ENCODE assay signal across 20 cellular contexts in the genomic region with DNA sequence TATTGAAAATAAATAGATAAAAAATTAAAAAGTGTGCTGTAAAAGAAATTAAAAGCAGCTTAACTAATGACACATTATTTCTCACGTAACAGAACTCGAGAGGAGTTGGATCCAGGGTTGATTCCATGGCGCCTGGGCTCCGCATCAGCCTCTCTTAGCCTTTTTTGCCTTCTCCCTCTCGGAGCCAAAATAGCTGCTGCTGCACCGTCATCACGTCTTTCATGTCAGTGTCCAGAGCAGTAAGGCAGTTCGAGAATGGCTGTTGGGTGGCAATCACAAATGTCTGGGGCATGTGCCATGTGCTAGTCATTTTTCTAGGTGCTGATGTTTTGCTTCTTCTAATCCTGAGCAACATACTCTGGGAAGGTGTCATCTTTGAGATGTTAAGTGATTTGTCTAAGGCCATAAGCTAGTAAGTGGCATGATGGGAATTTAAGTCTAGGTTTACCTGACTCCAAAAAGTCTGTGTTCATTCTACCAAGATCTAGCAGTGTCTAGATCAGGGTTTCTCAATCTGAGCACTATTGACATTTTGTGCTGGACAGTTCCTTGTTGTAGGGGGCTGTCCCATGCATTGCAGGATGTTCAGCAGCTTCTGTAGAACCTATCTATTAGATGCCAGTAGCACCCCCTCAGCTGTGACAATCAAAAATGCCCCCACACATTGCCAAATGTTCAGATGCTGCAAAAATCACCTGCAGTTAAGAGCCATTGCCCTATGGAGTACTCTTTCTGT.
DNase-seq lines count a peak whose midpoint lies in the region; ATAC-seq, FAIRE-seq and TF ChIP-seq lines count a peak whose summit lies in the region.
"Had no signal": no experiment of that assay in that cellular context is flagged by ENCODE, and none has a peak within 500 bp of the region (broad histone marks: within the 10 kb centered on the region; RNA-seq: fewer than 3 reads in every experiment).

No MANE protein-coding gene starts in this region.

- no peaks in the 10 kb centered on the region for H4K20me1 ChIP-seq in GM23338 (replicated peaks; ENCODE audit: insufficient read depth)
- H4K20me1 ChIP-seq in IMR-90 (ENCODE audit: insufficient read depth, low read length), result no peaks in the 10 kb centered on the region
- no peaks in the 10 kb centered on the region for H4K20me1 ChIP-seq in K562 (replicated peaks; ENCODE audit: control insufficient read depth, insufficient read depth, low read length)

- H3K27me3 ChIP-seq in GM23338 (ENCODE audit: insufficient read depth) (no peaks in the 10 kb centered on the region), IMR-90 (ENCODE audit: control insufficient read depth, insufficient read depth, low read length) (no peaks in the 10 kb centered on the region), K562 (ENCODE audit: control insufficient read depth in 2 of 2, insufficient read depth in 2 of 2, low read length in 2 of 2) (no peaks in the 10 kb centered on the region; a peak in 1 of 5 replicates)

- H3K9me1 ChIP-seq in IMR-90 (ENCODE audit: insufficient read depth, low read length) (no peaks in the 10 kb centered on the region), K562 (ENCODE audit: control insufficient read depth, insufficient read depth, low read length) (no peaks in the 10 kb centered on the region)

- H3K4me3 Mint-ChIP-seq in GM23338, result no peak overlapping the region
- H3K4me3 Mint-ChIP-seq: CD4-positive, alpha-beta T cell; IgD-negative memory B cell had no signal

- no peaks in the 10 kb centered on the region for H3K9me2 ChIP-seq in GM23338 (ENCODE audit: insufficient read depth)

- no peak overlapping the region for H4K5ac ChIP-seq in IMR-90 (ENCODE audit: low read depth, low read length)

- CTCF ChIA-PET in IMR-90 (lab: Yijun Ruan, JAX) (no interaction called here), K562 (lab: Yijun Ruan, JAX; ENCODE audit: low intra/inter-chr PET ratio) (no interaction called here)

- no peak overlapping the region for H2BK15ac ChIP-seq in IMR-90 (ENCODE audit: low read depth, low read length)

- no peak overlapping the region for H2BK5ac ChIP-seq in IMR-90 (ENCODE audit: low read depth, low read length, poor library complexity, severe bottlenecking)

- no peak overlapping the region for H3K14ac ChIP-seq in IMR-90 (replicated peaks; ENCODE audit: low read depth, low read length)

- peak overlapping the region; percentile 42 for H2AK9ac ChIP-seq in IMR-90 (replicated peaks; ENCODE audit: low read depth, low read length, poor library complexity)

- no peak for TF ChIP-seq EP300 in K562 (IDR thresholded peaks at IDR 0.05; ENCODE audit: low read length)

- H2BK20ac ChIP-seq in IMR-90 (ENCODE audit: low read depth, low read length), result no peak overlapping the region

- intact Hi-C loops in IMR-90 (cut with micrococcal nuclease), result no loop called here
- intact Hi-C loops in K562 (cut with micrococcal nuclease), result no loop called here
- intact Hi-C loops in sciatic nerve (cut with DNase I), result no loop called here

- no peaks in the 10 kb centered on the region for H3K79me1 ChIP-seq in IMR-90 (ENCODE audit: low read depth in 1 of 2, low read length in 2 of 2)

- DNase-seq in GM23338 (ENCODE audit: low spot score) (no peak), IMR-90 (no peak), K562 (ENCODE audit: extremely low read depth in 1 of 4, low spot score in 3 of 4) (no peak), sciatic nerve (ENCODE audit: low spot score) (no peak), mesenteric fat pad (ENCODE audit: low spot score) (no peak), SIG-M5 (lab: John Stamatoyannopoulos, UW) (no peak)
- DNase-seq: AML-193; CD4-positive, alpha-beta T cell; DMS153; DMS79; GDM1; GM23248; H7 had no signal

- no peak overlapping the region for H3K18ac ChIP-seq in IMR-90 (ENCODE audit: low read depth, low read length)

- dilution Hi-C loops in IMR-90 (cut with HindIII; ENCODE audit: low sequenced_read_pairs, unreplicated experiment), result no loop called here

- H2AFZ ChIP-seq in GM23338 (no peak overlapping the region), IMR-90 (replicated peaks; ENCODE audit: low read length, poor library complexity) (no peak overlapping the region), K562 (ENCODE audit: low read depth, low read length) (no peak overlapping the region)
- H2AFZ ChIP-seq: GM23248 had no signal

- ATAC-seq in GM23338 (no peak), IMR-90 (ENCODE audit: low read depth) (no peak), K562 (no peak), sciatic nerve (no peak)

- H3K9me3 ChIP-seq in IMR-90 (ENCODE audit: control insufficient read depth, insufficient read depth, low read length) (peaks cover 4% of the 10 kb centered on the region; the same call in 1 of the 2 replicates), K562 (replicated peaks; ENCODE audit: control insufficient read depth, insufficient read depth, low read depth, low read length) (no peaks in the 10 kb centered on the region)

- no peak overlapping the region for H3K9ac ChIP-seq in IMR-90 (ENCODE audit: low read depth, low read length)
- no peak overlapping the region for H3K9ac ChIP-seq in K562 (ENCODE audit: insufficient read depth in 1 of 2, low read depth in 2 of 2, low read length in 2 of 2)
- H3K9ac ChIP-seq: GM23248, KMS-11 had no signal

- H3K27ac ChIP-seq in GM23338 (ENCODE audit: low read depth) (no peak overlapping the region), IMR-90 (ENCODE audit: insufficient read depth, low read length) (no peak overlapping the region), K562 (ENCODE audit: extremely low read depth, low read depth, low read length) (no peak overlapping the region)
- H3K27ac ChIP-seq: C4-2B, GM23248, HL-60, KMS-11 had no signal

- TF ChIP-seq POLR2A in IMR-90 (IDR thresholded peaks at IDR 0.05; ENCODE audit: low read depth, low read length) (no peak), K562 (conservative IDR thresholded peaks at IDR 0.05) (no peak)

- no peaks in the 10 kb centered on the region for H3K9me3 Mint-ChIP-seq in GM23338

- no peak overlapping the region for H2AK5ac ChIP-seq in IMR-90 (ENCODE audit: low read depth, low read length)

- H3K27me3 Mint-ChIP-seq in GM23338 (ENCODE audit: insufficient read depth, low read depth, poor library complexity), result peaks cover 2% of the 10 kb centered on the region
- H3K27me3 Mint-ChIP-seq: CD4-positive, alpha-beta T cell had no signal

- no peak overlapping the region for H4K91ac ChIP-seq in IMR-90 (ENCODE audit: insufficient read depth, low read depth, low read length)

- WGBS in IMR-90 (ENCODE audit: extremely low coverage in 2 of 2, insufficient read length in 1 of 2), 2 experiments, result 50% methylated on average over 2 of the region's 8 CpGs; no CpG with 5 or more reads in 1 of the 2 experiments
- 0% methylated on average over 8 of the region's 8 CpGs for WGBS in K562 (ENCODE audit: insufficient coverage, low coverage, missing lambda C conversion rate)

- H3K4me1 Mint-ChIP-seq in GM23338, result peaks cover 21% of the 10 kb centered on the region
- H3K4me1 Mint-ChIP-seq: IgD-negative memory B cell had no signal

- no peak overlapping the region for H3K27ac Mint-ChIP-seq in GM23338
- H3K27ac Mint-ChIP-seq: CD4-positive, alpha-beta T cell had no signal

- H3K36me3 ChIP-seq in GM23338 (ENCODE audit: insufficient read depth), result no peaks in the 10 kb centered on the region
- no peaks in the 10 kb centered on the region for H3K36me3 ChIP-seq in IMR-90 (ENCODE audit: control insufficient read depth, insufficient read depth, low read length)
- H3K36me3 ChIP-seq in K562 (ENCODE audit: control insufficient read depth, insufficient read depth, low read length), result no peaks in the 10 kb centered on the region

- in situ Hi-C loops in IMR-90 (cut with MboI; ENCODE audit: low sequenced_read_pairs) (no loop called here), K562 (cut with MboI) (no loop called here)

- H3K79me2 ChIP-seq in GM23338 (replicated peaks; ENCODE audit: insufficient read depth) (no peaks in the 10 kb centered on the region), K562 (ENCODE audit: control insufficient read depth, insufficient read depth, low read length) (no peaks in the 10 kb centered on the region)

- no peak overlapping the region for H3K23ac ChIP-seq in IMR-90 (ENCODE audit: low read depth, low read length)

- H3K4ac ChIP-seq in IMR-90 (ENCODE audit: low read depth, low read length), result no peak overlapping the region

- H3K4me1 ChIP-seq in GM23338 (ENCODE audit: insufficient read depth) (no peaks in the 10 kb centered on the region; the same call in 1 of the 2 replicates), IMR-90 (ENCODE audit: control insufficient read depth, insufficient read depth, low read length) (no peaks in the 10 kb centered on the region), K562 (replicated peaks in 1 of 2; ENCODE audit: control insufficient read depth in 2 of 2, insufficient read depth in 2 of 2, low read length in 2 of 2) (no peaks in the 10 kb centered on the region)

- POLR2A ChIA-PET in IMR-90 (lab: Charles Lee; ENCODE audit: unreplicated experiment) (no interaction called here), K562 (lab: Yijun Ruan, JAX) (no interaction called here)

- no peak overlapping the region for H4K8ac ChIP-seq in IMR-90 (ENCODE audit: low read depth in 2 of 2, low read length in 2 of 2)

- H3K4me3 ChIP-seq in GM23338 (no peak overlapping the region), IMR-90 (ENCODE audit: insufficient read depth, low read depth, low read length) (no peak overlapping the region), K562 (no peak overlapping the region)
- H3K4me3 ChIP-seq: GM23248 had no signal

- FAIRE-seq in K562 (lab: Jason Lieb, UNC), result no peak
- FAIRE-seq: A204.1, GM12892, GM18507 had no signal

- H3K4me2 ChIP-seq in GM23338, result no peak overlapping the region
- no peak overlapping the region for H3K4me2 ChIP-seq in IMR-90 (ENCODE audit: low read depth, low read length)
- H3K4me2 ChIP-seq in K562 (ENCODE audit: insufficient read depth, low read length), result no peak overlapping the region
- H3K4me2 ChIP-seq: KMS-11 had no signal

- no peak overlapping the region for H3K56ac ChIP-seq in IMR-90 (ENCODE audit: extremely low read depth, insufficient read depth, low read length)

- H3F3A ChIP-seq in GM23338 (replicated peaks; ENCODE audit: low read depth), result no peaks in the 10 kb centered on the region

- BruUV-seq in IMR-90 (replicated peaks; lab: Mats Ljungman, UMichigan), result no TSS peak
- no TSS peak for BruUV-seq in K562 (replicated peaks; lab: Mats Ljungman, UMichigan)

- H3K36me3 Mint-ChIP-seq in GM23338 (ENCODE audit: low read depth), result no peaks in the 10 kb centered on the region

- TF ChIP-seq CTCF in GM23338 (conservative IDR thresholded peaks at IDR 0.05; ENCODE audit: low read depth in 2 of 2), result no peak
- no peak for TF ChIP-seq CTCF in IMR-90 (conservative IDR thresholded peaks at IDR 0.05; ENCODE audit: low read depth, low read length)
- no peak for TF ChIP-seq CTCF in K562 (IDR thresholded peaks at IDR 0.05 in 2 of 3, conservative IDR thresholded peaks at IDR 0.05 in 1 of 3; ENCODE audit: insufficient read depth in 2 of 3, low read depth in 1 of 3, low read length in 3 of 3)

- H2BK120ac ChIP-seq in IMR-90 (ENCODE audit: low read depth, low read length), result no peak overlapping the region

- TF ChIP-seq RAD21 in IMR-90 (IDR thresholded peaks at IDR 0.05; ENCODE audit: low read length) (no peak), K562 (CRISPR knock-in tag; conservative IDR thresholded peaks at IDR 0.05 in 1 of 2, IDR thresholded peaks at IDR 0.05 in 1 of 2) (no peak)

TF ChIP-seq in IMR-90, 13 proteins besides CTCF, POLR2A, EP300 and RAD21 (continues in another document):
- TF ChIP-seq RFX5 (IDR thresholded peaks at IDR 0.05; ENCODE audit: low read depth, low read length), result no peak
